Comparison of ENCODE assay signal across 1 cellular context in the genomic region with DNA sequence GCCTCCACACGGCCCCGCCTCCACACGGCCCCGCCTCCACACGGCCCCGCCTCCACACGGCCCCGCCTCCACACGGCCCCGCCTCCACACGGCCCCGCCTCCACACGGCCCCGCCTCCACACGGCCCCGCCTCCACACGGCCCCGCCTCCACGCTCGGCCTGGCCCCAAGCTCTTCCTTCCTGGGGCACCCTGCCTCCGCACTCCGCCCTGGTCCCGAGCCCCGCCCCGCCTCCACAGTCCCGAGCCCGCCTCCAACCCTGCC.
TF ChIP-seq lines count a peak whose summit lies in the region.

No MANE protein-coding gene starts in this region.

TF ChIP-seq in K562, 482 proteins besides CTCF, POLR2A, EP300 and RAD21:
- TF ChIP-seq SP1 (CRISPR knock-in tag; IDR thresholded peaks at IDR 0.05), result peak; percentile 58; the same call in 1 of the 2 replicates
